17 cellular contexts compared by ENCODE assay signal in genomic region chr4:151582098-151582497, GRCh38.
"Had no signal": no experiment of that assay in that cellular context is flagged by ENCODE, and none has a peak within 500 bp of the region (broad histone marks: within the 10 kb centered on the region; RNA-seq: fewer than 3 reads in every experiment).

No MANE protein-coding gene starts in this region.

- ATAC-seq: HepG2, Panc1 had no signal

- H3K9me3 ChIP-seq: SK-N-SH had no signal

- DNase-seq: IMR-90, Karpas-422, KG1, MM.1S, NCI-H187, NCI-H2029 treated with DMSO at 0.1 percent for 48 hours, NCI-H226, NCI-H446, NCI-H510A, NCI-H524 treated with DMSO at 0.1 percent for 48 hours, SHP77, SW 1271, T-helper 1 cell had no signal

- H3K27ac ChIP-seq: RWPE1 had no signal
